Comparison of ENCODE assay signal across 1 cellular context in genomic region chr2:8522682-8523081, GRCh38.
TF ChIP-seq lines count a peak whose summit lies in the region.

No MANE protein-coding gene starts in this region.

TF ChIP-seq in GM23338, 12 proteins besides CTCF, POLR2A, EP300 and RAD21 (continued from another document):
- TF ChIP-seq ZNF462 (CRISPR knock-in tag; IDR thresholded peaks at IDR 0.05) = no peak
- no peak for TF ChIP-seq EZH2phosphoT487 (IDR thresholded peaks at IDR 0.05; ENCODE audit: unreplicated experiment)
- no peak for TF ChIP-seq ZNF331 (CRISPR knock-in tag; IDR thresholded peaks at IDR 0.05; ENCODE audit: low read depth)
- TF ChIP-seq STAT1 (IDR thresholded peaks at IDR 0.05; ENCODE audit: unreplicated experiment) = no peak
- no peak for TF ChIP-seq ZNF114 (CRISPR knock-in tag; IDR thresholded peaks at IDR 0.05)
- no peak for TF ChIP-seq ETS1 (IDR thresholded peaks at IDR 0.05)
- TF ChIP-seq CREB1 (CRISPR knock-in tag; IDR thresholded peaks at IDR 0.05; ENCODE audit: low read depth) = no peak
